ENCODE assay signal across 8 cellular contexts in genomic region chr2:219206442-219207253, GRCh38. TPM values are rescaled to one million over a fixed set of nuclear protein-coding genes. Genes with fewer than 3 reads are reported as not detected.
DNase-seq lines count a peak whose midpoint lies in the region; TF ChIP-seq lines count a peak whose summit lies in the region.

Gene ZFAND2B (plus strand): TSS chr2:219206782. CDS start chr2:219206988, 206 bp downstream.

- peak; percentile 63 for TF ChIP-seq EP300 in neural cell (conservative IDR thresholded peaks at IDR 0.05; ENCODE audit: poor library complexity, severe bottlenecking)
- no peak for TF ChIP-seq EP300 in stomach (IDR thresholded peaks at IDR 0.05)

- H3K4me2 ChIP-seq in MM.1S (ENCODE audit: low read depth, low read length) (peak within 1 kb of the TSS; percentile 88), neural cell (ENCODE audit: low read length) (peak within 1 kb of the TSS; percentile 95)

- H3K9me2 ChIP-seq in MM.1S (replicated peaks; ENCODE audit: insufficient read depth, low read length), result no peaks in the 10 kb centered on the region
- H3K9me2 ChIP-seq in neural cell (ENCODE audit: insufficient read depth, low read length), result no peaks in the 10 kb centered on the region

- H4K20me1 ChIP-seq in MM.1S (ENCODE audit: insufficient read depth, low read length) (no peaks in the 10 kb centered on the region), neural cell (ENCODE audit: insufficient read depth) (no peaks in the 10 kb centered on the region)

- H3F3A ChIP-seq in MM.1S (ENCODE audit: insufficient read depth, low read length) (peaks cover 13% of the 10 kb centered on the region), neural cell (ENCODE audit: insufficient read depth, low read length, poor library complexity, severe bottlenecking) (no peaks in the 10 kb centered on the region)

- H2AFZ ChIP-seq in MM.1S (ENCODE audit: low read length) (peak within 1 kb of the TSS; percentile 82), neural cell (ENCODE audit: low read depth, low read length) (peak within 1 kb of the TSS; percentile 87)

- peak; percentile 95 for DNase-seq in GDM1 (lab: John Stamatoyannopoulos, UW)
- peak; percentile 90 for DNase-seq in HCEC 1CT
- DNase-seq in MM.1S, result peak; percentile 96
- DNase-seq in SHP77 treated with DMSO at 0.1 percent for 48 hours (lab: John Stamatoyannopoulos, UW), result peak; percentile 83
- peak; percentile 98 for DNase-seq in activated effector memory CD4-positive, alpha-beta T cell treated with anti-CD3 and anti-CD28 coated beads, Interleukin-2, amount 50 U/mL, for 16 hours
- peak; percentile 86 for DNase-seq in fibroblast of the aortic adventitia (ENCODE audit: low read depth)
- DNase-seq in stomach, result peak; percentile 97

- peak in 2 of 4 donors; percentile 84 to 88 for TF ChIP-seq POLR2A in stomach (IDR thresholded peaks at IDR 0.05)

- H3K36me3 ChIP-seq in MM.1S (replicated peaks; ENCODE audit: insufficient read depth, low read length) (no peaks in the 10 kb centered on the region), neural cell (ENCODE audit: insufficient read depth, low read length) (no peaks in the 10 kb centered on the region), stomach (peaks cover 24 to 36% (median 36%) of the 10 kb centered on the region in 4 donors)

- WGBS in stomach, 5 donors, result 1 to 3% (median 1%) methylated on average over 20 to 80 of the region's 80 CpGs

- H3K79me2 ChIP-seq in MM.1S (ENCODE audit: low read length) (peaks cover 12% of the 10 kb centered on the region; the same call in 1 of the 2 replicates), neural cell (replicated peaks; ENCODE audit: insufficient read depth, low read length) (no peaks in the 10 kb centered on the region)

- peak; percentile 47 for TF ChIP-seq RAD21 in neural cell (conservative IDR thresholded peaks at IDR 0.05)

- TF ChIP-seq CTCF in MM.1S (IDR thresholded peaks at IDR 0.05; ENCODE audit: low read length) (no peak), fibroblast of the aortic adventitia (IDR thresholded peaks at IDR 0.05; ENCODE audit: insufficient read depth, low read length) (peak; percentile 23), neural cell (IDR thresholded peaks at IDR 0.05; ENCODE audit: poor library complexity, severe bottlenecking) (peak; percentile 48), stomach (IDR thresholded peaks at IDR 0.05) (peak in 1 of 7 experiments; percentile 30)

- H3K27ac ChIP-seq in MM.1S (ENCODE audit: low read length) (peak within 1 kb of the TSS; percentile 79), neural cell (ENCODE audit: low read length) (peak within 1 kb of the TSS; percentile 96), stomach (peak within 1 kb of the TSS; percentile 97 to 98 (median 97))

- H3K4me1 ChIP-seq in MM.1S (ENCODE audit: low read length) (peaks cover 10% of the 10 kb centered on the region; the same call in 1 of the 2 replicates), stomach (peaks cover 15 to 35% (median 29%) of the 10 kb centered on the region in 4 donors)

- H3K27me3 ChIP-seq in MM.1S (replicated peaks; ENCODE audit: insufficient read depth, low read length) (no peaks in the 10 kb centered on the region), neural cell (ENCODE audit: insufficient read depth, low read depth, low read length) (no peaks in the 10 kb centered on the region), stomach (no peaks in the 10 kb centered on the region)

- intact Hi-C loops in stomach (cut with DNase I; ENCODE audit: low total_unique reads), result no loop called here

- peak within 1 kb of the TSS; percentile 81 for H3K9ac ChIP-seq in MM.1S (ENCODE audit: low read length)
- H3K9ac ChIP-seq in neural cell (ENCODE audit: low read length), result peak within 1 kb of the TSS; percentile 90

- H3K9me3 ChIP-seq in MM.1S (replicated peaks; ENCODE audit: insufficient read depth, low read length) (no peaks in the 10 kb centered on the region), neural cell (ENCODE audit: low read length) (no peaks in the 10 kb centered on the region), stomach (no peaks in the 10 kb centered on the region)

- peak within 1 kb of the TSS; percentile 84 for H3K4me3 ChIP-seq in MM.1S (ENCODE audit: low read length)
- H3K4me3 ChIP-seq in fibroblast of the aortic adventitia (ENCODE audit: low read depth, low read length), result peak within 1 kb of the TSS; percentile 87
- H3K4me3 ChIP-seq in neural cell (ENCODE audit: low read length), result peak within 1 kb of the TSS; percentile 78
- peak within 1 kb of the TSS; percentile 56 to 83 (median 64) for H3K4me3 ChIP-seq in stomach

TF ChIP-seq in neural cell, 6 proteins besides CTCF, POLR2A, EP300 and RAD21:
- TF ChIP-seq REST (IDR thresholded peaks at IDR 0.05; ENCODE audit: borderline replicate concordance) (peak; percentile 91), MXI1 (conservative IDR thresholded peaks at IDR 0.05; ENCODE audit: poor library complexity, severe bottlenecking) (peak; percentile 72), SMC3 (conservative IDR thresholded peaks at IDR 0.05; ENCODE audit: poor library complexity) (peak; percentile 65), TAF1 (IDR thresholded peaks at IDR 0.05; ENCODE audit: low read depth) (peak; percentile 93), EZH2 (IDR thresholded peaks at IDR 0.05; ENCODE audit: borderline replicate concordance, insufficient read depth, low read length, poor library complexity, severe bottlenecking) (no peak), POLR2AphosphoS5 (IDR thresholded peaks at IDR 0.05) (peak; percentile 97)

RNA-seq across cellular contexts. Expression of gene ZFAND2B, which starts in this region (rescaled TPM):
- 27.2 and 39.2 TPM in 2 replicates for total RNA-seq in fibroblast of the aortic adventitia (ENCODE audit: low replicate concordance)
- polyA plus RNA-seq in neural cell, result 73.6 and 101 TPM in 2 replicates
- polyA minus RNA-seq in neural cell, result 15.3 and 22.4 TPM in 2 replicates
- 10 to 100 TPM; 21.3 to 79.7 (median 33.8) TPM for total RNA-seq in stomach
- polyA plus RNA-seq in stomach, result 10 to 100 TPM; 45.0 to 81.3 (median 46.6) TPM

Comparison
In these comparisons a context has a peak if more than half of its experiments do, and no peak if none do; other contexts are left out.
1. Peak in every context shown above with its lines: DNase-seq, H3K4me3 ChIP-seq and H3K27ac ChIP-seq.